ENCODE assay signal across 14 cellular contexts in genomic region chr2:37891846-37892435, GRCh38. TPM values are rescaled to one million over a fixed set of nuclear protein-coding genes. Genes with fewer than 3 reads are reported as not detected.
DNase-seq lines count a peak whose midpoint lies in the region; FAIRE-seq and TF ChIP-seq lines count a peak whose summit lies in the region.
"Had no signal": no experiment of that assay in that cellular context is flagged by ENCODE, and none has a peak within 500 bp of the region (broad histone marks: within the 10 kb centered on the region; RNA-seq: fewer than 3 reads in every experiment).

No MANE protein-coding gene starts in this region.

- H3K4me3 Mint-ChIP-seq in T-helper 2 cell treated with Interferon-gamma antibody and Interleukin-4, amounts not matched to agents 5 μg/mL and 100 μg/mL, for 36 hours: peak overlapping the region; percentile 22
- peak overlapping the region; percentile 3 for H3K4me3 Mint-ChIP-seq in astrocyte (ENCODE audit: unreplicated experiment)
- H3K4me3 Mint-ChIP-seq in endodermal cell: no peak overlapping the region
- H3K4me3 Mint-ChIP-seq: H9 had no signal

- no peak for TF ChIP-seq POLR2A in suprapubic skin (IDR thresholded peaks at IDR 0.05)

- TF ChIP-seq CTCF in KMS-11 (conservative IDR thresholded peaks at IDR 0.05; ENCODE audit: low read depth, low read length) (no peak), astrocyte (IDR thresholded peaks at IDR 0.05; ENCODE audit: insufficient read depth, low read depth, low read length) (no peak), neutrophil (IDR thresholded peaks at IDR 0.05) (no peak), suprapubic skin (IDR thresholded peaks at IDR 0.05) (no peak), endodermal cell (conservative IDR thresholded peaks at IDR 0.05) (no peak)

- H3K27ac ChIP-seq in KMS-11 (no peak overlapping the region), astrocyte (ENCODE audit: low read depth, low read length) (no peak overlapping the region), neutrophil (peak overlapping the region; percentile 68), suprapubic skin (no peak overlapping the region), endodermal cell (ENCODE audit: low read depth, low read length) (no peak overlapping the region)
- H3K27ac ChIP-seq: dorsolateral prefrontal cortex had no signal

- 45% methylated on average over 5 of the region's 5 CpGs for WGBS in suprapubic skin
- 75 to 84% methylated on average over 4 to 5 of the region's 5 CpGs for WGBS in endodermal cell (ENCODE audit: insufficient coverage in 1 of 2, insufficient read length in 1 of 2), 2 experiments

- H2AFZ ChIP-seq in KMS-11 (ENCODE audit: low read depth): 0 out of 2 replicates have a peak overlapping the region, but pooled peaks have one; percentile 6
- no peak overlapping the region for H2AFZ ChIP-seq in astrocyte (ENCODE audit: low read depth, low read length)

- H3K36me3 ChIP-seq in KMS-11 (ENCODE audit: insufficient read depth): no peaks in the 10 kb centered on the region
- no peaks in the 10 kb centered on the region for H3K36me3 ChIP-seq in astrocyte (ENCODE audit: insufficient read depth, low read length)
- H3K36me3 ChIP-seq in neutrophil: no peaks in the 10 kb centered on the region
- H3K36me3 ChIP-seq in suprapubic skin: no peaks in the 10 kb centered on the region
- no peaks in the 10 kb centered on the region for H3K36me3 ChIP-seq in endodermal cell (ENCODE audit: control insufficient read depth, insufficient read depth, low read length)

- H3K27me3 ChIP-seq in KMS-11 (ENCODE audit: insufficient read depth, low read depth): no peaks in the 10 kb centered on the region
- H3K27me3 ChIP-seq in astrocyte (ENCODE audit: insufficient read depth, low read length): no peaks in the 10 kb centered on the region
- H3K27me3 ChIP-seq in neutrophil: no peaks in the 10 kb centered on the region
- no peaks in the 10 kb centered on the region for H3K27me3 ChIP-seq in suprapubic skin
- no peaks in the 10 kb centered on the region for H3K27me3 ChIP-seq in endodermal cell (ENCODE audit: control insufficient read depth, insufficient read depth, low read length, poor library complexity, severe bottlenecking)

- no peaks in the 10 kb centered on the region for H3K9me3 ChIP-seq in astrocyte (ENCODE audit: insufficient read depth, low read depth, low read length)
- H3K9me3 ChIP-seq in neutrophil: no peaks in the 10 kb centered on the region
- H3K9me3 ChIP-seq in suprapubic skin: no peaks in the 10 kb centered on the region
- H3K9me3 ChIP-seq in endodermal cell (ENCODE audit: control insufficient read depth, low read length): no peaks in the 10 kb centered on the region

- peak overlapping the region; percentile 53 for H3K4me2 ChIP-seq in KMS-11
- peak overlapping the region; percentile 21 for H3K4me2 ChIP-seq in astrocyte (ENCODE audit: low read length)

- H3K4me1 Mint-ChIP-seq in T-helper 2 cell treated with Interferon-gamma antibody and Interleukin-4, amounts not matched to agents 5 μg/mL and 100 μg/mL, for 36 hours (ENCODE audit: low read depth): peaks cover 17% of the 10 kb centered on the region
- H3K4me1 Mint-ChIP-seq in astrocyte (ENCODE audit: low read depth, unreplicated experiment) (peaks cover 11% of the 10 kb centered on the region), endodermal cell (peaks cover 6% of the 10 kb centered on the region)

- H3K9me3 Mint-ChIP-seq in T-helper 2 cell treated with Interferon-gamma antibody and Interleukin-4, amounts not matched to agents 5 μg/mL and 100 μg/mL, for 36 hours: no peaks in the 10 kb centered on the region
- H3K9me3 Mint-ChIP-seq in astrocyte (ENCODE audit: unreplicated experiment): peaks cover 3% of the 10 kb centered on the region
- no peaks in the 10 kb centered on the region for H3K9me3 Mint-ChIP-seq in endodermal cell
- H3K9me3 Mint-ChIP-seq: H9 had no signal

- H3K36me3 Mint-ChIP-seq in T-helper 2 cell treated with Interferon-gamma antibody and Interleukin-4, amounts not matched to agents 5 μg/mL and 100 μg/mL, for 36 hours (ENCODE audit: low read depth): no peaks in the 10 kb centered on the region
- H3K36me3 Mint-ChIP-seq in astrocyte (ENCODE audit: low read depth, unreplicated experiment) (no peaks in the 10 kb centered on the region), endodermal cell (ENCODE audit: low read depth) (no peaks in the 10 kb centered on the region)

- H3K27me3 Mint-ChIP-seq in T-helper 2 cell treated with Interferon-gamma antibody and Interleukin-4, amounts not matched to agents 5 μg/mL and 100 μg/mL, for 36 hours (ENCODE audit: low read depth): peaks cover 28% of the 10 kb centered on the region
- peaks cover 4% of the 10 kb centered on the region for H3K27me3 Mint-ChIP-seq in astrocyte (ENCODE audit: low read depth, unreplicated experiment)
- H3K27me3 Mint-ChIP-seq in endodermal cell (ENCODE audit: insufficient read depth): peaks cover 8% of the 10 kb centered on the region

- no peak for DNase-seq in T-helper 2 cell treated with Interferon-gamma antibody and Interleukin-4, amounts not matched to agents 5 μg/mL and 100 μg/mL, for 36 hours (ENCODE audit: low spot score)
- DNase-seq in T-helper 2 cell: no peak
- DNase-seq in astrocyte (ENCODE audit: low read depth): no peak
- DNase-seq in suprapubic skin (ENCODE audit: low spot score in 2 of 2): no peak
- DNase-seq in endodermal cell: no peak
- DNase-seq in cortex of kidney (lab: John Stamatoyannopoulos, UW): no peak
- DNase-seq: 8988T, anterior cingulate cortex, dorsolateral prefrontal cortex, H9, NCI-H2081 treated with DMSO at 0.1 percent for 48 hours, nucleus accumbens had no signal

- H3K9ac ChIP-seq in KMS-11 (no peak overlapping the region), astrocyte (ENCODE audit: low read length) (no peak overlapping the region), endodermal cell (ENCODE audit: extremely low read depth, low read length, poor library complexity, severe bottlenecking) (no peak overlapping the region)

- H3K27ac Mint-ChIP-seq in T-helper 2 cell treated with Interferon-gamma antibody and Interleukin-4, amounts not matched to agents 5 μg/mL and 100 μg/mL, for 36 hours: peak overlapping the region; percentile 53
- H3K27ac Mint-ChIP-seq in astrocyte (ENCODE audit: unreplicated experiment) (peak overlapping the region; percentile 20), endodermal cell (no peak overlapping the region)
- H3K27ac Mint-ChIP-seq: H9 had no signal

- H3K79me2 ChIP-seq in KMS-11 (ENCODE audit: insufficient read depth, low read depth) (no peaks in the 10 kb centered on the region), astrocyte (ENCODE audit: insufficient read depth, low read length) (no peaks in the 10 kb centered on the region)

- no peak for TF ChIP-seq EP300 in suprapubic skin (IDR thresholded peaks at IDR 0.05)

- H4K20me1 ChIP-seq in KMS-11 (ENCODE audit: insufficient read depth) (no peaks in the 10 kb centered on the region), astrocyte (ENCODE audit: insufficient read depth, low read length) (no peaks in the 10 kb centered on the region)

- H3K4me1 ChIP-seq in KMS-11 (ENCODE audit: low read depth, poor library complexity, severe bottlenecking) (peaks cover 48% of the 10 kb centered on the region), astrocyte (ENCODE audit: insufficient read depth, low read length) (no peaks in the 10 kb centered on the region), neutrophil (ENCODE audit: control insufficient read depth in 1 of 2, insufficient read depth in 1 of 2, low read depth in 1 of 2, low read length in 1 of 2) (peaks cover 26 to 41% of the 10 kb centered on the region in 2 experiments), suprapubic skin (peaks cover 5% of the 10 kb centered on the region), endodermal cell (ENCODE audit: control insufficient read depth, insufficient read depth, low read length) (no peaks in the 10 kb centered on the region)

- FAIRE-seq in astrocyte (lab: Jason Lieb, UNC): no peak

- peak overlapping the region; percentile 32 for H3K4me3 ChIP-seq in KMS-11 (IDR thresholded peaks at IDR 0.05; ENCODE audit: insufficient read depth, low read depth, low read length)
- H3K4me3 ChIP-seq in astrocyte (ENCODE audit: insufficient read depth, low read depth, low read length): no peak overlapping the region
- H3K4me3 ChIP-seq in neutrophil (ENCODE audit: low read depth in 1 of 2, low read length in 1 of 2): peak overlapping the region; percentile 12 to 21
- no peak overlapping the region for H3K4me3 ChIP-seq in suprapubic skin
- H3K4me3 ChIP-seq in endodermal cell (ENCODE audit: low read length): no peak overlapping the region
- H3K4me3 ChIP-seq: dorsolateral prefrontal cortex had no signal

RNA-seq across cellular contexts. Expression of gene RMDN2, which starts 33.1 kb away (rescaled TPM):
- 4.7 and 5.1 TPM in 2 replicates for total RNA-seq in astrocyte
- 1 to 10 TPM; 4.1 to 6.3 (median 5.0) TPM for total RNA-seq in suprapubic skin
- total RNA-seq in endodermal cell: 1 to 10 TPM; 3.9 to 4.9 TPM
- polyA plus RNA-seq in endodermal cell (2013, experiment 1 of 2): 4.3 TPM
- polyA plus RNA-seq in endodermal cell (2013, experiment 2 of 2): 3.6 TPM

Comparison
In these comparisons a context has a peak if more than half of its experiments do, and no peak if none do; other contexts are left out.
1. H3K4me3 ChIP-seq: peak in KMS-11 (single experiment) and neutrophil (2 of 2); none in astrocyte (single experiment), suprapubic skin (single experiment) and endodermal cell (single experiment).